15 cellular contexts compared by ENCODE assay signal in the genomic region with DNA sequence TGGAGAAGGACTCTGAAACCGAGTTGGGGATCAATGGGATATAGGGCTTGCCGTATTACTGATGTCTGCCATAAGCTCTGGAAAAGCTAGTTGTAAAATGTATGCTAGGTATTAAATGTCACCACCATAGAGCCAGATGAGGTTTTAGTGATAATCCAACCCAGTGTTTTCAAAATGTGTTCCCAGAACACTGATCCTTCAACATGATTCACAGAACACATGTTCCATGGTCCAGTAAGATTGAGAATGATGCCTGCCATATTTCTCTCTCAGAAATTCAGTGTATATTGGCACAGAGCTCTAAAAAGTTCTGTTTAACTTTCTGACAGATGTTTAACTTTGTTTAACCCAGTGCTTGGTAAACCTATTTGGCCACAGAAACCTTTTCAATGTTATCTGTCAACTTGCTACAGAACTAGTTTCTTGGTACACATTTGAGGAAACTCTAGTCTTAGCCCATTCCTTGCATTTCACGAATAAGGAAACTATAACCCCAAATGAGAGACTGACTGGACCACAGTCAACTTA.
"Had no signal": no experiment of that assay in that cellular context is flagged by ENCODE, and none has a peak within 500 bp of the region (broad histone marks: within the 10 kb centered on the region; RNA-seq: fewer than 3 reads in every experiment).

No MANE protein-coding gene starts in this region.

- H3K36me3 ChIP-seq: ascending aorta, cardiac muscle cell, sigmoid colon, upper lobe of right lung had no signal

- H3K27ac Mint-ChIP-seq: activated CD4-positive, alpha-beta memory T cell treated with anti-CD3 and anti-CD28 coated beads, Interleukin-2, amount 10 ng/mL, durations not matched to agents 7 days and 5 days; activated naive CD8-positive, alpha-beta T cell treated with anti-CD3 and anti-CD28 coated beads, Interleukin-2, amount 10 ng/mL, durations not matched to agents 7 days and 5 days; activated T-cell treated with anti-CD3 and anti-CD28 coated beads, Interleukin-2, amount 50 U/mL, for 72 hours; mesothelial cell of epicardium; naive B cell; stimulated activated naive CD8-positive, alpha-beta T cell treated with anti-CD3 and anti-CD28 coated beads, Interleukin-15, Interleukin-2, amounts not matched to agents 100 ng/mL and 50 ng/mL, for 24 hours had no signal

- H3K4me3 ChIP-seq: ascending aorta, cardiac muscle cell, hepatocyte, sigmoid colon, upper lobe of right lung had no signal

- H3K4me1 Mint-ChIP-seq: activated CD4-positive, alpha-beta memory T cell treated with anti-CD3 and anti-CD28 coated beads, Interleukin-2, amount 10 ng/mL, durations not matched to agents 7 days and 5 days; activated naive CD8-positive, alpha-beta T cell treated with anti-CD3 and anti-CD28 coated beads, Interleukin-2, amount 10 ng/mL, durations not matched to agents 7 days and 5 days; naive B cell had no signal

- H3K36me3 Mint-ChIP-seq: activated naive CD8-positive, alpha-beta T cell treated with anti-CD3 and anti-CD28 coated beads, Interleukin-2, amount 10 ng/mL, durations not matched to agents 7 days and 5 days; mesothelial cell of epicardium; naive B cell had no signal

- ATAC-seq: activated T-cell treated with anti-CD3 and anti-CD28 coated beads, Interleukin-2, amount 50 U/mL, for 72 hours; upper lobe of right lung had no signal

- H3K4me1 ChIP-seq: upper lobe of right lung had no signal

- H3K4me3 Mint-ChIP-seq: activated CD4-positive, alpha-beta memory T cell treated with anti-CD3 and anti-CD28 coated beads, Interleukin-2, amount 10 ng/mL, durations not matched to agents 7 days and 5 days; activated naive CD8-positive, alpha-beta T cell treated with anti-CD3 and anti-CD28 coated beads, Interleukin-2, amount 10 ng/mL, durations not matched to agents 7 days and 5 days; activated T-cell treated with anti-CD3 and anti-CD28 coated beads, Interleukin-2, amount 50 U/mL, for 72 hours; mesothelial cell of epicardium; naive B cell; stimulated activated naive CD8-positive, alpha-beta T cell treated with anti-CD3 and anti-CD28 coated beads, Interleukin-15, Interleukin-2, amounts not matched to agents 100 ng/mL and 50 ng/mL, for 24 hours had no signal

- H3K27ac ChIP-seq: cardiac muscle cell, hepatocyte, sigmoid colon, upper lobe of right lung, VCaP had no signal

- H3K9me3 ChIP-seq: ascending aorta, sigmoid colon, upper lobe of right lung had no signal

- H3K27me3 ChIP-seq: ascending aorta, cardiac muscle cell, hepatocyte, sigmoid colon, upper lobe of right lung had no signal

- H3K4me2 ChIP-seq: hepatocyte had no signal

- DNase-seq: activated CD4-positive, alpha-beta memory T cell treated with anti-CD3 and anti-CD28 coated beads, Interleukin-2, amount 10 ng/mL, durations not matched to agents 7 days and 5 days; activated naive CD8-positive, alpha-beta T cell treated with anti-CD3 and anti-CD28 coated beads, Interleukin-2, amount 10 ng/mL, durations not matched to agents 7 days and 5 days; activated T-cell treated with anti-CD3 and anti-CD28 coated beads, Interleukin-2, amount 50 U/mL, for 72 hours; naive B cell; sigmoid colon; stimulated activated CD4-positive, alpha-beta T cell treated with anti-CD3 and anti-CD28 coated beads, Interleukin-15, amount 100 ng/mL, for 24 hours; stimulated activated CD4-positive, alpha-beta T cell treated with anti-CD3 and anti-CD28 coated beads, Interleukin-4, amount 100 ng/mL, for 24 hours; T1000; upper lobe of right lung had no signal

- H3K9me3 Mint-ChIP-seq: activated CD4-positive, alpha-beta memory T cell treated with anti-CD3 and anti-CD28 coated beads, Interleukin-2, amount 10 ng/mL, durations not matched to agents 7 days and 5 days; activated naive CD8-positive, alpha-beta T cell treated with anti-CD3 and anti-CD28 coated beads, Interleukin-2, amount 10 ng/mL, durations not matched to agents 7 days and 5 days; activated T-cell treated with anti-CD3 and anti-CD28 coated beads, Interleukin-2, amount 50 U/mL, for 72 hours; mesothelial cell of epicardium; naive B cell; stimulated activated naive CD8-positive, alpha-beta T cell treated with anti-CD3 and anti-CD28 coated beads, Interleukin-15, Interleukin-2, amounts not matched to agents 100 ng/mL and 50 ng/mL, for 24 hours had no signal

- H2AFZ ChIP-seq: hepatocyte had no signal
